7 cellular contexts compared by ENCODE assay signal in genomic region chr1:1512425-1512824, GRCh38. TPM values are rescaled to one million over a fixed set of nuclear protein-coding genes. Genes with fewer than 3 reads are reported as not detected.
DNase-seq lines count a peak whose midpoint lies in the region; ATAC-seq and TF ChIP-seq lines count a peak whose summit lies in the region.
"Not testable (repeated sequence)": the region's sequence is repeated elsewhere in the genome, so short reads cannot be mapped to it uniquely, and the experiment has no call there.

No MANE protein-coding gene starts in this region.

- intact Hi-C loops in activated naive CD4-positive, alpha-beta T cell treated with anti-CD3 and anti-CD28 coated beads for 36 hours (cut with micrococcal nuclease), result loop anchor here (1.0 to 5.0 kb wide), 3 partner anchors 41 to 380 kb away; partner anchors contain the start of genes ATAD3B, CCNL2 and GNB1
- intact Hi-C loops in right lobe of liver (cut with DNase I), result not testable (repeated sequence)

- not testable (repeated sequence) for H3K27ac Mint-ChIP-seq in activated naive CD4-positive, alpha-beta T cell treated with anti-CD3 and anti-CD28 coated beads for 36 hours

- not testable (repeated sequence) for DNase-seq in activated naive CD4-positive, alpha-beta T cell treated with anti-CD3 and anti-CD28 coated beads for 36 hours; epithelial cell of proximal tubule (ENCODE audit: low read depth); right lobe of liver; skeletal muscle cell (ENCODE audit: low read depth)

- peak overlapping the region; percentile 83 for H3K4me3 ChIP-seq in SU-DHL-6 (ENCODE audit: insufficient read depth, low read length, poor library complexity, severe bottlenecking)
- peak overlapping the region; percentile 92 for H3K4me3 ChIP-seq in epithelial cell of proximal tubule (ENCODE audit: low read depth, low read length)
- H3K4me3 ChIP-seq in right lobe of liver, result peak overlapping the region; percentile 78 to 96 (median 82)
- H3K4me3 ChIP-seq in skeletal muscle cell (ENCODE audit: low read depth, low read length), result peak overlapping the region; percentile 83

- not testable (repeated sequence) for H3K9me3 Mint-ChIP-seq in activated naive CD4-positive, alpha-beta T cell treated with anti-CD3 and anti-CD28 coated beads for 36 hours

- H3F3A ChIP-seq in SU-DHL-6 (ENCODE audit: insufficient read depth), result not testable (repeated sequence)

- peaks cover 26% of the 10 kb centered on the region for H3K79me2 ChIP-seq in SU-DHL-6 (ENCODE audit: insufficient read depth, low read length)

- not testable (repeated sequence) for H3K36me3 Mint-ChIP-seq in activated naive CD4-positive, alpha-beta T cell treated with anti-CD3 and anti-CD28 coated beads for 36 hours (ENCODE audit: low read depth)

- not testable (repeated sequence) for H3K4me2 ChIP-seq in SU-DHL-6 (ENCODE audit: low read depth, low read length, poor library complexity, severe bottlenecking)

- TF ChIP-seq POLR2A in right lobe of liver (IDR thresholded peaks at IDR 0.05), result not testable (repeated sequence)

- not testable (repeated sequence) for H3K27me3 Mint-ChIP-seq in activated naive CD4-positive, alpha-beta T cell treated with anti-CD3 and anti-CD28 coated beads for 36 hours (ENCODE audit: low read depth)

- not testable (repeated sequence) for H4K20me1 ChIP-seq in SU-DHL-6 (ENCODE audit: low read depth, low read length)

- not testable (repeated sequence) for H2AFZ ChIP-seq in SU-DHL-6 (ENCODE audit: low read depth, low read length, severe bottlenecking)

- H3K9me3 ChIP-seq in SU-DHL-6 (ENCODE audit: insufficient read depth, low read length); right lobe of liver: not testable (repeated sequence)

- not testable (repeated sequence) for H3K36me3 ChIP-seq in SU-DHL-6 (ENCODE audit: low read length); right lobe of liver

- not testable (repeated sequence) for H3K27ac ChIP-seq in SU-DHL-6 (ENCODE audit: low read depth, low read length); right lobe of liver

- peak overlapping the region; percentile 65 for H3K4me3 Mint-ChIP-seq in activated naive CD4-positive, alpha-beta T cell treated with anti-CD3 and anti-CD28 coated beads for 36 hours

- peak overlapping the region; percentile 96 for H3K9ac ChIP-seq in SU-DHL-6 (ENCODE audit: low read length)

- H3K27me3 ChIP-seq in SU-DHL-6 (ENCODE audit: low read length); right lobe of liver: not testable (repeated sequence)

- not testable (repeated sequence) for H3K9me2 ChIP-seq in SU-DHL-6 (replicated peaks; ENCODE audit: insufficient read depth, low read length)

- WGBS in right lobe of liver (ENCODE audit: insufficient coverage, low coverage, low lambda C conversion rate, missing lambda C conversion rate), result no CpG with 5 or more reads among the region's 52 CpGs

- peaks cover 10% of the 10 kb centered on the region for H3K4me1 Mint-ChIP-seq in activated naive CD4-positive, alpha-beta T cell treated with anti-CD3 and anti-CD28 coated beads for 36 hours (ENCODE audit: low read depth)

- ATAC-seq in GM18907 (IDR thresholded peaks at IDR 0.05; ENCODE audit: unreplicated experiment), result peak; percentile 16
- ATAC-seq in HG03354 (IDR thresholded peaks at IDR 0.05; ENCODE audit: poor library complexity, severe bottlenecking, unreplicated experiment), result peak; percentile 21
- ATAC-seq in right lobe of liver, result not testable (repeated sequence)

- CTCF ChIA-PET in activated naive CD4-positive, alpha-beta T cell treated with anti-CD3 and anti-CD28 coated beads for 36 hours (lab: Charles Lee), result not testable (repeated sequence)

- H3K4me1 ChIP-seq in right lobe of liver, result not testable (repeated sequence)

- TF ChIP-seq CTCF in SU-DHL-6 (IDR thresholded peaks at IDR 0.05; ENCODE audit: insufficient read depth, low read length, poor library complexity, severe bottlenecking); epithelial cell of proximal tubule (conservative IDR thresholded peaks at IDR 0.05; ENCODE audit: low read depth, low read length); right lobe of liver (IDR thresholded peaks at IDR 0.05): not testable (repeated sequence)

RNA-seq across cellular contexts. Expression of gene ATAD3A, which starts 0.5 kb away (rescaled TPM):
- total RNA-seq in activated naive CD4-positive, alpha-beta T cell treated with anti-CD3 and anti-CD28 coated beads for 36 hours, result 10 to 100 TPM; 39.4 to 41.0 TPM
- total RNA-seq in epithelial cell of proximal tubule, result 52.6 and 110 TPM in 2 replicates
- total RNA-seq in right lobe of liver, result 10 to 100 TPM; 10.8 to 31.7 (median 13.1) TPM

RNA-seq across cellular contexts. Expression of gene TMEM240, which starts 28.0 kb away (rescaled TPM):
- total RNA-seq in activated naive CD4-positive, alpha-beta T cell treated with anti-CD3 and anti-CD28 coated beads for 36 hours, result not detected
- 1.6 and 1.7 TPM in 2 replicates for total RNA-seq in epithelial cell of proximal tubule
- total RNA-seq in right lobe of liver, result under 1 TPM in 1 of 6 experiments, not detected in 5; 0.40 TPM

RNA-seq across cellular contexts. Expression of gene ATAD3B, which starts 40.9 kb away (rescaled TPM):
- 10 to 100 TPM; 32.7 to 38.7 TPM for total RNA-seq in activated naive CD4-positive, alpha-beta T cell treated with anti-CD3 and anti-CD28 coated beads for 36 hours
- total RNA-seq in epithelial cell of proximal tubule (42.8 and 91.2 TPM in 2 replicates), right lobe of liver (10 to 100 TPM in 3 of 6 experiments, 1 to 10 TPM in 3; 8.9 to 15.0 (median 10.2) TPM)
